In the genomic region with DNA sequence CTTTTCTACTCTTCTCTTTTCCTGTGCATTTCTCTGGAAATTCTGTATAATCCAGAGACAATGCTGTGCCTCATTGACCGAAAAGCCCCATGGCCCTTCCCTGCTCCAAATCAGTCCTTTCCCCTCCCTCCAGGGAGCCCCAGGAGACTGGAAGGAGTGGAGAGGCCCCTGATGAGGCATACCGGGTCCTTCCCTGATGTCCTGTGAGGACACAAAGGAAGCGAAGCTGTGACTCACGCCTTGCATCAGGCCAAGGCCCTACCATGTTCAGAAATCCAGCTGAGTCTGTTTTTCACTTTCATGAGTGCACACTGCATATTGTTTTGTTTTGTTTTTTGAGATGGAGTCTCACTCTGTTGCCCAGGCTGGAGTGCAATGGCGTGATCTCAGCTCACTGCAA, we compare ENCODE assay signal across 15 cellular contexts. TPM values are rescaled to one million over a fixed set of nuclear protein-coding genes. Genes with fewer than 3 reads are reported as not detected.
DNase-seq lines count a peak whose midpoint lies in the region; ATAC-seq and TF ChIP-seq lines count a peak whose summit lies in the region.
"Had no signal": no experiment of that assay in that cellular context is flagged by ENCODE, and none has a peak within 500 bp of the region (broad histone marks: within the 10 kb centered on the region; RNA-seq: fewer than 3 reads in every experiment).

No MANE protein-coding gene starts in this region.

- peak overlapping the region; percentile 42 for H3K27ac Mint-ChIP-seq in progenitor cell of endocrine pancreas
- H3K27ac Mint-ChIP-seq in stimulated activated memory B cell treated with anti-CD40 and anti-IgM and Interleukin-4, amounts not matched to agents 10 μg/mL and 1 μg/mL and 100 μg/mL, for 72 hours: no peak overlapping the region
- H3K27ac Mint-ChIP-seq: activated CD4-positive, alpha-beta memory T cell treated with anti-CD3 and anti-CD28 coated beads, Interleukin-2, amount 10 ng/mL, durations not matched to agents 7 days and 5 days; activated naive CD4-positive, alpha-beta T cell treated with anti-CD3 and anti-CD28 coated beads, Interleukin-2, amount 50 U/mL, for 24 hours had no signal

- DNase-seq in GM04504 (ENCODE audit: low read depth): peak; percentile 34
- peak; percentile 74 for DNase-seq in RPMI7951 (ENCODE audit: low read depth)
- peak; percentile 54 for DNase-seq in fibroblast of gingiva (ENCODE audit: low read depth)
- no peak for DNase-seq in progenitor cell of endocrine pancreas (ENCODE audit: low spot score, unreplicated experiment)
- DNase-seq in T-helper 9 cell: no peak
- DNase-seq in colonic mucosa: no peak
- DNase-seq in NCI-H524 treated with DMSO at 0.1 percent for 48 hours (lab: John Stamatoyannopoulos, UW): no peak
- DNase-seq: activated CD4-positive, alpha-beta memory T cell treated with anti-CD3 and anti-CD28 coated beads, Interleukin-2, amount 10 ng/mL, durations not matched to agents 7 days and 5 days; ovary; stimulated activated CD4-positive, alpha-beta T cell treated with anti-CD3 and anti-CD28 coated beads, Interleukin-4, amount 100 ng/mL, for 1 hour had no signal

- no peak overlapping the region for H3K9ac ChIP-seq in colonic mucosa (ENCODE audit: low read depth in 2 of 2, low read length in 2 of 2)

- no peaks in the 10 kb centered on the region for H3K4me1 ChIP-seq in colonic mucosa

- H3K27me3 Mint-ChIP-seq in progenitor cell of endocrine pancreas: no peaks in the 10 kb centered on the region
- no peaks in the 10 kb centered on the region for H3K27me3 Mint-ChIP-seq in stimulated activated memory B cell treated with anti-CD40 and anti-IgM and Interleukin-4, amounts not matched to agents 10 μg/mL and 1 μg/mL and 100 μg/mL, for 72 hours
- H3K27me3 Mint-ChIP-seq: activated CD4-positive, alpha-beta memory T cell treated with anti-CD3 and anti-CD28 coated beads, Interleukin-2, amount 10 ng/mL, durations not matched to agents 7 days and 5 days; activated naive CD4-positive, alpha-beta T cell treated with anti-CD3 and anti-CD28 coated beads, Interleukin-2, amount 50 U/mL, for 24 hours had no signal

- no peak for ATAC-seq in stimulated activated memory B cell treated with anti-CD40 and anti-IgM and Interleukin-4, amounts not matched to agents 10 μg/mL and 1 μg/mL and 100 μg/mL, for 72 hours

- H3K4me3 Mint-ChIP-seq in progenitor cell of endocrine pancreas (ENCODE audit: low read depth): no peak overlapping the region
- no peak overlapping the region for H3K4me3 Mint-ChIP-seq in stimulated activated memory B cell treated with anti-CD40 and anti-IgM and Interleukin-4, amounts not matched to agents 10 μg/mL and 1 μg/mL and 100 μg/mL, for 72 hours
- H3K4me3 Mint-ChIP-seq: activated CD4-positive, alpha-beta memory T cell treated with anti-CD3 and anti-CD28 coated beads, Interleukin-2, amount 10 ng/mL, durations not matched to agents 7 days and 5 days; activated naive CD4-positive, alpha-beta T cell treated with anti-CD3 and anti-CD28 coated beads, Interleukin-2, amount 50 U/mL, for 24 hours had no signal

- H3K4me3 ChIP-seq in colonic mucosa: no peak overlapping the region
- H3K4me3 ChIP-seq: ovary, SK-N-MC had no signal

- H3K9me3 ChIP-seq in colonic mucosa: no peaks in the 10 kb centered on the region
- H3K9me3 ChIP-seq: ovary had no signal

- peaks cover 4% of the 10 kb centered on the region for H3K4me1 Mint-ChIP-seq in progenitor cell of endocrine pancreas (ENCODE audit: low read depth)
- H3K4me1 Mint-ChIP-seq in stimulated activated memory B cell treated with anti-CD40 and anti-IgM and Interleukin-4, amounts not matched to agents 10 μg/mL and 1 μg/mL and 100 μg/mL, for 72 hours: no peaks in the 10 kb centered on the region
- H3K4me1 Mint-ChIP-seq: activated CD4-positive, alpha-beta memory T cell treated with anti-CD3 and anti-CD28 coated beads, Interleukin-2, amount 10 ng/mL, durations not matched to agents 7 days and 5 days; activated naive CD4-positive, alpha-beta T cell treated with anti-CD3 and anti-CD28 coated beads, Interleukin-2, amount 50 U/mL, for 24 hours had no signal

- TF ChIP-seq CTCF in progenitor cell of endocrine pancreas (IDR thresholded peaks at IDR 0.05; ENCODE audit: unreplicated experiment) (no peak), colonic mucosa (IDR thresholded peaks at IDR 0.05) (no peak)

- intact Hi-C loops in colonic mucosa (cut with DNase I): no loop called here

- H3K36me3 Mint-ChIP-seq in progenitor cell of endocrine pancreas (ENCODE audit: insufficient read depth): no peaks in the 10 kb centered on the region
- peaks cover 4% of the 10 kb centered on the region for H3K36me3 Mint-ChIP-seq in stimulated activated memory B cell treated with anti-CD40 and anti-IgM and Interleukin-4, amounts not matched to agents 10 μg/mL and 1 μg/mL and 100 μg/mL, for 72 hours
- H3K36me3 Mint-ChIP-seq: activated naive CD4-positive, alpha-beta T cell treated with anti-CD3 and anti-CD28 coated beads, Interleukin-2, amount 50 U/mL, for 24 hours had no signal

- no peaks in the 10 kb centered on the region for H3K27me3 ChIP-seq in colonic mucosa
- H3K27me3 ChIP-seq: ovary had no signal

- H3K27ac ChIP-seq in colonic mucosa: no peak overlapping the region
- H3K27ac ChIP-seq: ovary, SK-N-MC had no signal

- no peaks in the 10 kb centered on the region for H3K36me3 ChIP-seq in colonic mucosa
- H3K36me3 ChIP-seq: ovary had no signal

- H3K9me3 Mint-ChIP-seq in progenitor cell of endocrine pancreas (ENCODE audit: low read depth): peaks cover 3% of the 10 kb centered on the region
- peaks cover 3% of the 10 kb centered on the region for H3K9me3 Mint-ChIP-seq in stimulated activated memory B cell treated with anti-CD40 and anti-IgM and Interleukin-4, amounts not matched to agents 10 μg/mL and 1 μg/mL and 100 μg/mL, for 72 hours
- H3K9me3 Mint-ChIP-seq: activated CD4-positive, alpha-beta memory T cell treated with anti-CD3 and anti-CD28 coated beads, Interleukin-2, amount 10 ng/mL, durations not matched to agents 7 days and 5 days; activated naive CD4-positive, alpha-beta T cell treated with anti-CD3 and anti-CD28 coated beads, Interleukin-2, amount 50 U/mL, for 24 hours had no signal

RNA-seq across cellular contexts. Expression of gene BECN2, which starts 38.7 kb away (rescaled TPM):
- total RNA-seq in RPMI7951 (2014; rRNA removed; shearing (Covaris generic)): not detected in 2 replicates
- not detected in 2 replicates for total RNA-seq in progenitor cell of endocrine pancreas
- total RNA-seq in colonic mucosa: not detected
- total RNA-seq: activated CD4-positive, alpha-beta memory T cell treated with anti-CD3 and anti-CD28 coated beads, Interleukin-2, amount 10 ng/mL, durations not matched to agents 7 days and 5 days; kidney epithelial cell; ovary; subcutaneous adipose tissue had no signal

Comparison
In these comparisons a context has a peak if more than half of its experiments do, and no peak if none do; other contexts are left out.
1. DNase-seq: peak in GM04504 (single experiment), RPMI7951 (single experiment) and fibroblast of gingiva (single experiment); none in progenitor cell of endocrine pancreas (single experiment), T-helper 9 cell (single experiment), colonic mucosa (single experiment) and NCI-H524 treated with DMSO at 0.1 percent for 48 hours (single experiment).